ENCODE assay signal across 8 cellular contexts in the genomic region with DNA sequence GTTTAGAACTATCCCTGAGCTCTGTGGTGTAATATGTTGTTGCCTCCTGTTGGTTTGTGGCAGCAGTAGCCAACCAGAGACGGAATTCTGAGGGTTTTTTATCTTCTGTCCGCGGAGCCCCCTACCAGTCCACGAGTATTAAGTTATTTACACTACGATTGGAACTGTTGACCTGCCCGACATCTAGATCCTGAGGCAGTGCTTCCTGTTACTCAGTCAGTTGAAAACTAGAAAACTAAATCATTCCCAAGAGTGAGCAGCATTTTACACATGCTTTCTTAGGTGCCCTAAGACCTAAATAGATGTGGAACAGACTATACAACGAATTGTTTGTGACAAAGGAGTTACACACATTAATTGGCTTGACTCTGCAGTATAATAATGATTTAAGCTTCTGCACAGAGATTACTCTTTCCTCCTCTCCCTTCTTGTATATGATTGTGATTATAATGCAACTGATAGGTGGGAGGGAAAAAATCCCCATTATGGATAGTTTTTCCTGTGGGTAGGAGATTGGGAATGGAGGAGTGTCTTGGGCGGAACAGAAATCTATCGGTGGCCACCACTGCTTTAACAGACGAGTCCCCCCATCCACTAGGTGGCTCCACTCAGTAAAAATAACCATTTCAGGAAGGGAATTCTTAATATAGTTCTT. TPM values are rescaled to one million over a fixed set of nuclear protein-coding genes. Genes with fewer than 3 reads are reported as not detected.
DNase-seq lines count a peak whose midpoint lies in the region; ATAC-seq and TF ChIP-seq lines count a peak whose summit lies in the region.

No MANE protein-coding gene starts in this region.

- peaks cover 2 to 29% of the 10 kb centered on the region in 2 donors for H3K36me3 ChIP-seq in psoas muscle (ENCODE audit: insufficient read depth in 1 of 2, low read depth in 1 of 2)

- peak overlapping the region; percentile 99 for H3K27ac ChIP-seq in psoas muscle

- H3K27me3 Mint-ChIP-seq in activated T-helper 17 cell treated with anti-CD3 and anti-CD28 coated beads, Interleukin-2, amount 50 U/mL, for 72 hours = no peaks in the 10 kb centered on the region

- DNase-seq in G401 (ENCODE audit: low spot score) (peak; percentile 20), NOMO-1 treated with DMSO at 0.1 percent for 48 hours (lab: John Stamatoyannopoulos, UW; ENCODE audit: unreplicated experiment) (peak; percentile 50), germinal center (ENCODE audit: low spot score) (peak; percentile 11), psoas muscle (peak in 1 of 2 donors; percentile 23)

- no peaks in the 10 kb centered on the region for H3K9me3 ChIP-seq in psoas muscle

- peak; percentile 6 for ATAC-seq in HG03342 (IDR thresholded peaks at IDR 0.05; ENCODE audit: unreplicated experiment)
- peak; percentile 13 for ATAC-seq in activated T-helper 17 cell treated with anti-CD3 and anti-CD28 coated beads, Interleukin-2, amount 50 U/mL, for 72 hours (replicated peaks)
- peak in 2 of 4 donors; percentile 22 to 34 for ATAC-seq in psoas muscle
- no peak for ATAC-seq in HG02938 (IDR thresholded peaks at IDR 0.05; ENCODE audit: unreplicated experiment)
- no peak for ATAC-seq in GM21717 (IDR thresholded peaks at IDR 0.05; ENCODE audit: unreplicated experiment)

- TF ChIP-seq CTCF in psoas muscle (IDR thresholded peaks at IDR 0.05) = peak; percentile 69

- H3K4me1 ChIP-seq in psoas muscle = peaks cover 29% of the 10 kb centered on the region

- peaks cover 48% of the 10 kb centered on the region for H3K36me3 Mint-ChIP-seq in activated T-helper 17 cell treated with anti-CD3 and anti-CD28 coated beads, Interleukin-2, amount 50 U/mL, for 72 hours (ENCODE audit: low read depth)

- peak overlapping the region; percentile 93 for H3K4me3 Mint-ChIP-seq in activated T-helper 17 cell treated with anti-CD3 and anti-CD28 coated beads, Interleukin-2, amount 50 U/mL, for 72 hours

- peaks cover 9% of the 10 kb centered on the region for H3K4me1 Mint-ChIP-seq in activated T-helper 17 cell treated with anti-CD3 and anti-CD28 coated beads, Interleukin-2, amount 50 U/mL, for 72 hours

- intact Hi-C loops in psoas muscle (cut with DNase I) = loop anchor here (5.0 to 10.0 kb wide), 5 partner anchors 63 to 222 kb away; partner anchors contain the start of gene PHF3 (in 1 of the 2)

- no peaks in the 10 kb centered on the region for H3K27me3 ChIP-seq in psoas muscle (ENCODE audit: insufficient read depth in 3 of 3, low read length in 2 of 3)

- peak overlapping the region; percentile 92 for H3K27ac Mint-ChIP-seq in activated T-helper 17 cell treated with anti-CD3 and anti-CD28 coated beads, Interleukin-2, amount 50 U/mL, for 72 hours

- in situ Hi-C loops in G401 (cut with HindIII; ENCODE audit: low sequenced_read_pairs) = no loop called here

- H3K9me3 Mint-ChIP-seq in activated T-helper 17 cell treated with anti-CD3 and anti-CD28 coated beads, Interleukin-2, amount 50 U/mL, for 72 hours = no peaks in the 10 kb centered on the region

- WGBS in psoas muscle, 3 donors = 12 to 15% (median 14%) methylated on average over 10 of the region's 10 CpGs

- H3K4me3 ChIP-seq in psoas muscle = peak overlapping the region; percentile 95

RNA-seq across cellular contexts. Expression of gene PTP4A1, which starts 1.7 kb away (rescaled TPM):
- 16.6 and 24.1 TPM in 2 replicates for total RNA-seq in G401 (2014; rRNA removed; shearing (Covaris generic))
- total RNA-seq in activated T-helper 17 cell treated with anti-CD3 and anti-CD28 coated beads, Interleukin-2, amount 50 U/mL, for 72 hours = 10 to 100 TPM; 43.3 to 70.8 TPM
- total RNA-seq in psoas muscle = 100 to 1,000 TPM; 153 to 202 (median 184) TPM
- 100 to 1,000 TPM; 113 to 159 (median 151) TPM for polyA plus RNA-seq in psoas muscle

Comparison
In these comparisons a context has a peak if more than half of its experiments do, and no peak if none do; other contexts are left out.
1. ATAC-seq: peak in HG03342 (single experiment) and activated T-helper 17 cell treated with anti-CD3 and anti-CD28 coated beads, Interleukin-2, amount 50 U/mL, for 72 hours (single experiment); none in HG02938 (single experiment) and GM21717 (single experiment).